27 cellular contexts compared by ENCODE assay signal in the genomic region with DNA sequence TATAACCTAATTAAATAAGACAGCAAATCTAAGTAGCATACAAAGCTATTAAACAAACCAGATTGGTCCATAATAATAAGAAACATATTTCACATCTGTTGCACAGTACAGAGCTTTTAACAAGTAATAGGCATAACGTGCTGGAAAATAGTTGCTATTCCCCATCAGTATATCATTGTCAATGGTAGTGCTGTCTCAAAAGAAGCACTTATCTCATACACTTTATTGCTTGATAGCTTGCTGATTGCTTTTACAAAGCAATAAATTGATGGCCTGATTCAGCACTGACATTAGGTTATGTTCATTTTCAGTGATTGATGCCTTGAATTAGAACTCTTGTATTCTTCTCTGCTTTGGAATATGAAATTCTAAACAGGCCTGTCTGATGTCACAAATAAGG.
"Had no signal": no experiment of that assay in that cellular context is flagged by ENCODE, and none has a peak within 500 bp of the region (broad histone marks: within the 10 kb centered on the region; RNA-seq: fewer than 3 reads in every experiment).

No MANE protein-coding gene starts in this region.

- H3K9me3 ChIP-seq: breast epithelium, esophagus muscularis mucosa, upper lobe of right lung had no signal

- H3K36me3 ChIP-seq: breast epithelium, esophagus muscularis mucosa, heart left ventricle, upper lobe of right lung had no signal

- H3K27me3 ChIP-seq: breast epithelium, esophagus muscularis mucosa, foreskin keratinocyte, heart left ventricle, upper lobe of right lung had no signal

- ATAC-seq: activated CD4-positive, alpha-beta T cell treated with anti-CD3 and anti-CD28 coated beads for 36 hours; activated naive CD4-positive, alpha-beta T cell treated with anti-CD3 and anti-CD28 coated beads, Interleukin-2, amount 50 U/mL, for 72 hours; activated T-cell treated with anti-CD3 and anti-CD28 coated beads, Interleukin-2, amount 50 U/mL, for 72 hours; foreskin keratinocyte; heart left ventricle; left colon; natural killer cell; stimulated activated memory B cell treated with anti-CD40 and anti-IgM and Interleukin-4, amounts not matched to agents 10 μg/mL and 1 μg/mL and 100 μg/mL, for 72 hours; stimulated activated naive CD8-positive, alpha-beta T cell treated with anti-CD3 and anti-CD28 coated beads, Interleukin-15, amount 100 ng/mL, for 72 hours; upper lobe of right lung had no signal

- H3K27ac ChIP-seq: breast epithelium, esophagus muscularis mucosa, foreskin keratinocyte, heart left ventricle, upper lobe of right lung had no signal

- H3K4me3 ChIP-seq: breast epithelium, esophagus muscularis mucosa, heart left ventricle, smooth muscle cell, upper lobe of right lung had no signal

- DNase-seq: activated CD4-positive, alpha-beta T cell treated with anti-CD3 and anti-CD28 coated beads for 36 hours; activated CD4-positive, alpha-beta T cell treated with anti-CD3 and anti-CD28 coated beads, Interleukin-2, amount 50 U/mL, for 4 hours; activated CD4-positive, CD25-positive, alpha-beta regulatory T cell; activated naive CD4-positive, alpha-beta T cell; activated T-cell treated with anti-CD3 and anti-CD28 coated beads for 4 hours; activated T-cell treated with anti-CD3 and anti-CD28 coated beads, Interleukin-2, amount 50 U/mL, for 72 hours; central memory CD4-positive, alpha-beta T cell; effector CD4-positive, alpha-beta T cell; foreskin keratinocyte; heart left ventricle; hypothalamus; immature natural killer cell; kidney; left colon; natural killer cell; posterior cingulate gyrus; stimulated activated CD4-positive, alpha-beta T cell treated with anti-CD3 and anti-CD28 coated beads, Interleukin-1b, Interleukin-23, amount 100 ng/mL, for 48 hours; stimulated activated CD4-positive, alpha-beta T cell treated with anti-CD3 and anti-CD28 coated beads, Interleukin-4, amount 100 ng/mL, for 4 hours; stimulated activated CD8-positive, alpha-beta memory T cell treated with anti-CD3 and anti-CD28 coated beads, Interleukin-4, amount 100 ng/mL, for 48 hours; stimulated activated naive CD8-positive, alpha-beta T cell treated with anti-CD3 and anti-CD28 coated beads, Interleukin-15, amount 100 ng/mL, for 72 hours; substantia nigra; upper lobe of right lung had no signal

- H3K4me1 ChIP-seq: breast epithelium, esophagus muscularis mucosa, foreskin keratinocyte, heart left ventricle, upper lobe of right lung had no signal
